14 cellular contexts compared by ENCODE assay signal in genomic region chr7:27123021-27123476, GRCh38. TPM values are rescaled to one million over a fixed set of nuclear protein-coding genes. Genes with fewer than 3 reads are reported as not detected.
DNase-seq lines count a peak whose midpoint lies in the region; ATAC-seq, FAIRE-seq and TF ChIP-seq lines count a peak whose summit lies in the region.
"Had no signal": no experiment of that assay in that cellular context is flagged by ENCODE, and none has a peak within 500 bp of the region (broad histone marks: within the 10 kb centered on the region; RNA-seq: fewer than 3 reads in every experiment).

No MANE protein-coding gene starts in this region.

- no peak for DNase-seq in AG04450 (ENCODE audit: low read depth, low spot score)
- DNase-seq in SW480 (ENCODE audit: low spot score), result peak; percentile 66
- DNase-seq in esophagus squamous epithelium (lab: John Stamatoyannopoulos, UW), result no peak
- DNase-seq in NCI-H2171 (lab: John Stamatoyannopoulos, UW), result no peak
- no peak for DNase-seq in GM12891 (ENCODE audit: insufficient read length, low spot score)
- DNase-seq in heart right ventricle, result no peak
- DNase-seq: NCI-H1694 treated with DMSO at 0.1 percent for 48 hours; nucleus accumbens; stimulated activated CD8-positive, alpha-beta memory T cell treated with anti-CD3 and anti-CD28 coated beads, Interleukin-4, amount 100 ng/mL, for 48 hours had no signal

- intact Hi-C loops in esophagus squamous epithelium (cut with DNase I), result no loop called here
- intact Hi-C loops in heart right ventricle (cut with DNase I), result no loop called here

- no peak for FAIRE-seq in GM12891 (lab: Jason Lieb, UNC)
- FAIRE-seq: GM18507 had no signal

- TF ChIP-seq POLR2A in esophagus squamous epithelium (IDR thresholded peaks at IDR 0.05) (no peak), GM12891 (IDR thresholded peaks at IDR 0.05; ENCODE audit: low read depth, low read length) (no peak)

- H3K27me3 ChIP-seq in AG04450 (ENCODE audit: control insufficient read depth, insufficient read depth, low read length) (no peaks in the 10 kb centered on the region), esophagus squamous epithelium (no peaks in the 10 kb centered on the region), muscle layer of duodenum (ENCODE audit: low read depth, low read length) (no peaks in the 10 kb centered on the region), heart right ventricle (peaks cover 13 to 99% (median 98%) of the 10 kb centered on the region in 7 donors)

- ATAC-seq in HG02759 (IDR thresholded peaks at IDR 0.05; ENCODE audit: unreplicated experiment) (no peak), heart right ventricle (no peak)
- ATAC-seq: activated CD4-positive, CD25-positive, alpha-beta regulatory T cell treated with anti-CD3 and anti-CD28 coated beads, Interleukin-2, amount 50 U/mL, for 24 hours; activated T-helper 17 cell treated with anti-CD3 and anti-CD28 coated beads, Interleukin-2, amount 50 U/mL, for 72 hours had no signal

- CTCF ChIA-PET in AG04450 (lab: Charles Lee), result interaction anchor here (1.2 kb wide), 1 partner anchor 265 kb away, joined by 3 read pairs; no protein-coding TSS in a partner anchor

- peaks cover 26 to 100% (median 64%) of the 10 kb centered on the region in 3 donors for H3K4me1 ChIP-seq in esophagus squamous epithelium
- H3K4me1 ChIP-seq in muscle layer of duodenum (ENCODE audit: control insufficient read depth in 1 of 2, insufficient read depth in 2 of 2, low read length in 2 of 2), result peaks cover 22 to 47% of the 10 kb centered on the region in 2 donors
- peaks cover 0 to 4% (median 0%) of the 10 kb centered on the region in 9 donors for H3K4me1 ChIP-seq in heart right ventricle

- H3K36me3 ChIP-seq in esophagus squamous epithelium, result no peaks in the 10 kb centered on the region
- no peaks in the 10 kb centered on the region for H3K36me3 ChIP-seq in muscle layer of duodenum (ENCODE audit: control insufficient read depth in 1 of 2, insufficient read depth in 2 of 2, low read length in 2 of 2)
- no peaks in the 10 kb centered on the region for H3K36me3 ChIP-seq in heart right ventricle

- H3K9me3 ChIP-seq in AG04450 (ENCODE audit: control insufficient read depth, insufficient read depth, low read length) (no peaks in the 10 kb centered on the region), esophagus squamous epithelium (no peaks in the 10 kb centered on the region), muscle layer of duodenum (ENCODE audit: control insufficient read depth in 1 of 2, low read length in 2 of 2) (no peaks in the 10 kb centered on the region), heart right ventricle (no peaks in the 10 kb centered on the region)

- 25 to 28% methylated on average over 4 to 12 of the region's 14 CpGs for WGBS in esophagus squamous epithelium, 2 donors
- WGBS in heart right ventricle, 2 donors, result 16 to 27% methylated on average over 14 of the region's 14 CpGs

- POLR2A ChIA-PET in AG04450 (lab: Yijun Ruan, JAX), result interaction anchor here (0.7 to 1.6 kb wide), 6 partner anchors 10 to 1266 kb away, joined by 3 to 7 read pairs (median 3); partner anchors contain the start of gene SKAP2

- TF ChIP-seq CTCF in AG04450 (IDR thresholded peaks at IDR 0.05; ENCODE audit: low read depth, low read length), result no peak
- TF ChIP-seq CTCF in esophagus squamous epithelium (IDR thresholded peaks at IDR 0.05), result no peak
- no peak for TF ChIP-seq CTCF in heart right ventricle (IDR thresholded peaks at IDR 0.05)

- peak overlapping the region; percentile 60 for H3K4me3 ChIP-seq in AG04450 (ENCODE audit: low read depth, low read length)
- H3K4me3 ChIP-seq in esophagus squamous epithelium, result peak overlapping the region; percentile 31 to 91 (median 50)
- H3K4me3 ChIP-seq in muscle layer of duodenum (ENCODE audit: low read depth in 1 of 2, low read length in 2 of 2), result peak overlapping the region; percentile 56 to 62
- peak overlapping the region in 1 of 10 donors; percentile 12 for H3K4me3 ChIP-seq in heart right ventricle

- H3K27ac ChIP-seq in AG04450 (ENCODE audit: low read depth, low read length), result peak overlapping the region; percentile 94
- peak overlapping the region; percentile 86 to 99 (median 93) for H3K27ac ChIP-seq in esophagus squamous epithelium
- H3K27ac ChIP-seq in muscle layer of duodenum (ENCODE audit: low read length), result peak overlapping the region; percentile 89
- H3K27ac ChIP-seq in heart right ventricle, result peak overlapping the region in 1 of 10 donors; percentile 11

TF ChIP-seq in GM12891, 5 proteins besides CTCF, POLR2A, EP300 and RAD21:
- TF ChIP-seq PAX5 (IDR thresholded peaks at IDR 0.05; ENCODE audit: insufficient read depth, low read length, severe bottlenecking), result no peak
- TF ChIP-seq POU2F2 (IDR thresholded peaks at IDR 0.05; ENCODE audit: low read depth, low read length), result no peak
- no peak for TF ChIP-seq SPI1 (IDR thresholded peaks at IDR 0.05; ENCODE audit: low read depth, low read length)
- no peak for TF ChIP-seq TAF1 (IDR thresholded peaks at IDR 0.05; ENCODE audit: low read depth, low read length)
- no peak for TF ChIP-seq POLR2AphosphoS5 (IDR thresholded peaks at IDR 0.05; ENCODE audit: low read depth, low read length)

RNA-seq across cellular contexts. Expression of gene HOXA4, which starts 7.5 kb away (rescaled TPM):
- polyA plus RNA-seq in AG04450 (2011; rRNA removed) (5.4 and 5.8 TPM in 2 replicates), heart right ventricle (1 to 10 TPM in 1 of 2 donors, under 1 TPM in 1; 0.59 to 1.2 TPM)
- polyA minus RNA-seq in AG04450 (2011; rRNA and poly(A)+ RNA removed), result 3.6 and 4.2 TPM in 2 replicates
- total RNA-seq in esophagus squamous epithelium (1 to 10 TPM; 2.9 to 6.7 (median 4.1) TPM), heart right ventricle (1 to 10 TPM in 1 of 10 donors, under 1 TPM in 5, not detected in 4; 0.20 to 1.1 (median 0.48) TPM)
- polyA plus RNA-seq in GM12891 (2012; ENCODE audit: low read depth, missing spikeins), result not detected

RNA-seq across cellular contexts. Expression of gene HOXA5, which starts 20.4 kb away (rescaled TPM):
- polyA plus RNA-seq in AG04450 (2011; rRNA removed) (48.3 and 51.0 TPM in 2 replicates), heart right ventricle (under 1 TPM in 1 of 2 donors, not detected in 1; 0.09 TPM)
- polyA minus RNA-seq in AG04450 (2011; rRNA and poly(A)+ RNA removed), result 37.7 and 49.7 TPM in 2 replicates
- total RNA-seq in esophagus squamous epithelium (1 to 10 TPM; 3.6 to 8.2 (median 6.8) TPM), heart right ventricle (under 1 TPM in 3 of 10 donors, not detected in 7; 0.21 to 0.95 (median 0.28) TPM)
- polyA plus RNA-seq in GM12891 (2012; ENCODE audit: low read depth, missing spikeins), result not detected
- total RNA-seq: activated T-helper 17 cell treated with anti-CD3 and anti-CD28 coated beads, Interleukin-2, amount 50 U/mL, for 72 hours had no signal

RNA-seq across cellular contexts. Expression of gene HOXA2, which starts 20.6 kb away (rescaled TPM):
- polyA plus RNA-seq in AG04450 (2011; rRNA removed) (3.1 and 4.1 TPM in 2 replicates), heart right ventricle (under 1 TPM; 0.10 to 0.22 TPM)
- polyA minus RNA-seq in AG04450 (2011; rRNA and poly(A)+ RNA removed), result 2.4 and 3.0 TPM in 2 replicates
- total RNA-seq in esophagus squamous epithelium (1 to 10 TPM in 3 of 4 donors, under 1 TPM in 1; 0.27 to 3.6 (median 1.5) TPM), heart right ventricle (under 1 TPM in 2 of 10 donors, not detected in 8; 0.15 to 0.23 TPM)
- polyA plus RNA-seq in GM12891 (2012; ENCODE audit: low read depth, missing spikeins), result not detected
- total RNA-seq: activated T-helper 17 cell treated with anti-CD3 and anti-CD28 coated beads, Interleukin-2, amount 50 U/mL, for 72 hours had no signal

RNA-seq across cellular contexts. Expression of gene HOXA6, which starts 24.5 kb away (rescaled TPM):
- polyA plus RNA-seq in AG04450 (2011; rRNA removed), result 1.2 and 1.3 TPM in 2 replicates
- 0.91 and 2.1 TPM in 2 replicates for polyA minus RNA-seq in AG04450 (2011; rRNA and poly(A)+ RNA removed)
- 1 to 10 TPM in 1 of 4 donors, under 1 TPM in 1, not detected in 2; 0.26 to 1.3 TPM for total RNA-seq in esophagus squamous epithelium
- not detected for polyA plus RNA-seq in GM12891 (2012; ENCODE audit: low read depth, missing spikeins)
- not detected for total RNA-seq in heart right ventricle
- polyA plus RNA-seq in heart right ventricle, result not detected
- total RNA-seq: activated T-helper 17 cell treated with anti-CD3 and anti-CD28 coated beads, Interleukin-2, amount 50 U/mL, for 72 hours had no signal

RNA-seq across cellular contexts. Expression of gene HOXA1, which starts 27.2 kb away (rescaled TPM):
- polyA plus RNA-seq in AG04450 (2011; rRNA removed) (2.6 and 2.9 TPM in 2 replicates), heart right ventricle (under 1 TPM in 1 of 2 donors, not detected in 1; 0.07 TPM)
- 1.7 and 2.2 TPM in 2 replicates for polyA minus RNA-seq in AG04450 (2011; rRNA and poly(A)+ RNA removed)
- total RNA-seq in esophagus squamous epithelium (1 to 10 TPM; 1.6 to 2.5 (median 2.2) TPM), heart right ventricle (under 1 TPM in 2 of 10 donors, not detected in 8; 0.15 to 0.37 TPM)
- 0.05 TPM for polyA plus RNA-seq in GM12891 (2012; ENCODE audit: low read depth, missing spikeins)
